In genomic region chr2:28583899-28584553, GRCh38 we compare ENCODE assay signal across 1 cellular context.
A peak's percentile ranks its signal among the peaks of the same experiment; 100 is the strongest.
TF ChIP-seq lines count a peak whose summit lies in the region.

No MANE protein-coding gene starts in this region.

TF ChIP-seq in SK-N-SH, 30 proteins besides CTCF, POLR2A, EP300 and RAD21 (continued from another document):
- TF ChIP-seq, protein P1, sequence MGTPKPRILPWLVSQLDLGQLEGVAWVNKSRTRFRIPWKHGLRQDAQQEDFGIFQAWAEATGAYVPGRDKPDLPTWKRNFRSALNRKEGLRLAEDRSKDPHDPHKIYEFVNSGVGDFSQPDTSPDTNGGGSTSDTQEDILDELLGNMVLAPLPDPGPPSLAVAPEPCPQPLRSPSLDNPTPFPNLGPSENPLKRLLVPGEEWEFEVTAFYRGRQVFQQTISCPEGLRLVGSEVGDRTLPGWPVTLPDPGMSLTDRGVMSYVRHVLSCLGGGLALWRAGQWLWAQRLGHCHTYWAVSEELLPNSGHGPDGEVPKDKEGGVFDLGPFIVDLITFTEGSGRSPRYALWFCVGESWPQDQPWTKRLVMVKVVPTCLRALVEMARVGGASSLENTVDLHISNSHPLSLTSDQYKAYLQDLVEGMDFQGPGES (IDR thresholded peaks at IDR 0.05; ENCODE audit: low read depth, low read length), result no peak
- peak; percentile 60; the same call in 1 of the 2 replicates for TF ChIP-seq TAF1 (IDR thresholded peaks at IDR 0.05; ENCODE audit: borderline replicate concordance, low read depth, low read length)
- TF ChIP-seq ZBTB33 (IDR thresholded peaks at IDR 0.05; ENCODE audit: borderline replicate concordance, low read depth), result peak; percentile 79; the same call in 1 of the 2 replicates
- TF ChIP-seq GABPA (IDR thresholded peaks at IDR 0.05; ENCODE audit: low read depth), result no peak
- TF ChIP-seq POLR2AphosphoS5 (IDR thresholded peaks at IDR 0.05; ENCODE audit: low read depth, low read length), result peak; percentile 63; the same call in 1 of the 2 replicates
- no peak for TF ChIP-seq GATA2 (CRISPR knock-in tag; IDR thresholded peaks at IDR 0.05)
- TF ChIP-seq, protein P2, sequence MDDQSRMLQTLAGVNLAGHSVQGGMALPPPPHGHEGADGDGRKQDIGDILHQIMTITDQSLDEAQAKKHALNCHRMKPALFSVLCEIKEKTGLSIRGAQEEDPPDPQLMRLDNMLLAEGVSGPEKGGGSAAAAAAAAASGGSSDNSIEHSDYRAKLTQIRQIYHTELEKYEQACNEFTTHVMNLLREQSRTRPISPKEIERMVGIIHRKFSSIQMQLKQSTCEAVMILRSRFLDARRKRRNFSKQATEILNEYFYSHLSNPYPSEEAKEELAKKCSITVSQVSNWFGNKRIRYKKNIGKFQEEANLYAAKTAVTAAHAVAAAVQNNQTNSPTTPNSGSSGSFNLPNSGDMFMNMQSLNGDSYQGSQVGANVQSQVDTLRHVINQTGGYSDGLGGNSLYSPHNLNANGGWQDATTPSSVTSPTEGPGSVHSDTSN (IDR thresholded peaks at IDR 0.05), result peak; percentile 90
- peak; percentile 86; the same call in 1 of the 2 replicates for TF ChIP-seq SIN3A (IDR thresholded peaks at IDR 0.05; ENCODE audit: borderline replicate concordance, low read depth, low read length)
- TF ChIP-seq MEF2A (IDR thresholded peaks at IDR 0.05; ENCODE audit: borderline replicate concordance, low read depth), result peak; percentile 90
- TF ChIP-seq TCF12 (IDR thresholded peaks at IDR 0.05), result peak; percentile 95
- no peak for TF ChIP-seq ELF1 (IDR thresholded peaks at IDR 0.05)
- peak; percentile 96 for TF ChIP-seq JUND (IDR thresholded peaks at IDR 0.05)
- TF ChIP-seq CHD2 (IDR thresholded peaks at IDR 0.05; ENCODE audit: low read length, partially characterized antibody), result no peak
- no peak for TF ChIP-seq FOXJ3 (CRISPR knock-in tag; IDR thresholded peaks at IDR 0.05)
- no peak for TF ChIP-seq RCOR1 (IDR thresholded peaks at IDR 0.05; ENCODE audit: low read length)
- TF ChIP-seq RXRA (IDR thresholded peaks at IDR 0.05; ENCODE audit: borderline replicate concordance, low read depth), result peak; percentile 89; the same call in 1 of the 2 replicates
- no peak for TF ChIP-seq NRF1 (IDR thresholded peaks at IDR 0.05; ENCODE audit: low read depth, low read length)
- TF ChIP-seq TEAD4 (IDR thresholded peaks at IDR 0.05; ENCODE audit: borderline replicate concordance, insufficient read depth), result peak; percentile 38; the same call in 1 of the 2 replicates
- TF ChIP-seq, protein P3, sequence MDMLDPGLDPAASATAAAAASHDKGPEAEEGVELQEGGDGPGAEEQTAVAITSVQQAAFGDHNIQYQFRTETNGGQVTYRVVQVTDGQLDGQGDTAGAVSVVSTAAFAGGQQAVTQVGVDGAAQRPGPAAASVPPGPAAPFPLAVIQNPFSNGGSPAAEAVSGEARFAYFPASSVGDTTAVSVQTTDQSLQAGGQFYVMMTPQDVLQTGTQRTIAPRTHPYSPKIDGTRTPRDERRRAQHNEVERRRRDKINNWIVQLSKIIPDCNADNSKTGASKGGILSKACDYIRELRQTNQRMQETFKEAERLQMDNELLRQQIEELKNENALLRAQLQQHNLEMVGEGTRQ (IDR thresholded peaks at IDR 0.05; ENCODE audit: borderline replicate concordance, low read depth, low read length), result no peak
- TF ChIP-seq SMC3 (IDR thresholded peaks at IDR 0.05; ENCODE audit: low read depth, low read length), result no peak
- TF ChIP-seq REST (IDR thresholded peaks at IDR 0.05; ENCODE audit: low read depth, low read length), result peak; percentile 71; the same call in 1 of the 2 replicates
- TF ChIP-seq RFX5 (IDR thresholded peaks at IDR 0.05; ENCODE audit: low read length), result no peak
TF ChIP-seq in SK-N-SH: peak in this region for 17.
